1 cellular context compared by ENCODE assay signal in the genomic region with DNA sequence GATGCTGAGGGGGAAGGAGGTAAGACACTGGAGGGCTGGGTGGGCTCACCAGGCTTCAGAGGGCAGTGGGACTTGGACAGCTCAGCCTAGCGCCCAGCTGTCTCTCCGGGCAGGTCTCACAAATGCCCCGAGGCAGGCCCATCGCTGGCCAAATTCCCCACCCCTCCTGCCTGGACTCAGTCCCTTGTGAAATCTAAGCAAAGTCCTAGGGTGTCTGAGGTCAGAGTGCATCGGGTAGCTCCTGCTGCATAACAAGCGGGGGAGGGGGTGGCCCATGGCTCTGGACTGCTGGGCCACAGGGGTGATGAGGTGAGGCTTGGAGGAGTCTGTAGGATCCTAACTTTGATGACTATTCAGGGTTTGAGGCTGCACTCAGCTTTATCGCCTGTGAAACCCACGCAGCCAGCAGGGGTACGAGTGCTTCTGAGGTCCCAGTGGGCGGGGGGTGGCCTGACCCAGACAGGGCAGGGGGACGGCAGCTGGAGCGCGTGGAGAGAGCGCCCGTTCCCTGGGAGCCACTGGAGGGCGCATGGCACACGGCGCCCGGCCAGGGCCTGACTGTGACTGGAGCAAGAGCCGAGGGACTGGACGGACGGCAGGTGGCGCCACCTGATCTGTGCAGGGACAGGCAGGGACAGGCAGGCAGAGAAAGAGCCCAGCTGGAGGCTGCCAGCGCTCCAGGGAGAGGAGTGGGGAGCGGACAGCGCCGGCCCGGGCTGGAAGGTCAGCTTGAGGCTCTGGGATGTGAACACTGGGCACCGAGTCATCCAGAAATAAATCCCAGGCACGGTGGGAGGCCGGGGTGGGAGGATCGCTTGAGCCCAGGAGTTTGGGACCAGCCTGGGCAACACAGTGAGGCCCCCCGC.
TF ChIP-seq lines count a peak whose summit lies in the region.

No MANE protein-coding gene starts in this region.

TF ChIP-seq in K562, 482 proteins besides CTCF, POLR2A, EP300 and RAD21 (continued from another document and continues in another):
- TF ChIP-seq REST (CRISPR knock-in tag; IDR thresholded peaks at IDR 0.05; ENCODE audit: low read depth) = 0 out of 2 replicates have a peak, but pooled peaks have one; percentile 62
- no peak for TF ChIP-seq TFE3 (CRISPR knock-in tag; IDR thresholded peaks at IDR 0.05)
- no peak for TF ChIP-seq HIVEP1 (CRISPR knock-in tag; IDR thresholded peaks at IDR 0.05)
- 0 out of 2 replicates have a peak, but pooled peaks have one; percentile 65 for TF ChIP-seq RBM14 (IDR thresholded peaks at IDR 0.05; ENCODE audit: borderline replicate concordance, insufficient read depth, low read depth, low read length)
- peak; percentile 75 for TF ChIP-seq POLR2AphosphoS2 (IDR thresholded peaks at IDR 0.05; ENCODE audit: low read length)
- peak; percentile 100 for TF ChIP-seq STAG1 (CRISPR knock-in tag; IDR thresholded peaks at IDR 0.05; ENCODE audit: borderline replicate concordance)
- peak in 1 of 2 experiments; percentile 41; a peak in 1 of 4 replicates for TF ChIP-seq ETV6 (IDR thresholded peaks at IDR 0.05; ENCODE audit: borderline replicate concordance in 1 of 2, low read depth in 2 of 2, low read length in 1 of 2)
- no peak for TF ChIP-seq ETV6 (CRISPR knock-in tag; IDR thresholded peaks at IDR 0.05; ENCODE audit: borderline replicate concordance)
- TF ChIP-seq, protein P1, sequence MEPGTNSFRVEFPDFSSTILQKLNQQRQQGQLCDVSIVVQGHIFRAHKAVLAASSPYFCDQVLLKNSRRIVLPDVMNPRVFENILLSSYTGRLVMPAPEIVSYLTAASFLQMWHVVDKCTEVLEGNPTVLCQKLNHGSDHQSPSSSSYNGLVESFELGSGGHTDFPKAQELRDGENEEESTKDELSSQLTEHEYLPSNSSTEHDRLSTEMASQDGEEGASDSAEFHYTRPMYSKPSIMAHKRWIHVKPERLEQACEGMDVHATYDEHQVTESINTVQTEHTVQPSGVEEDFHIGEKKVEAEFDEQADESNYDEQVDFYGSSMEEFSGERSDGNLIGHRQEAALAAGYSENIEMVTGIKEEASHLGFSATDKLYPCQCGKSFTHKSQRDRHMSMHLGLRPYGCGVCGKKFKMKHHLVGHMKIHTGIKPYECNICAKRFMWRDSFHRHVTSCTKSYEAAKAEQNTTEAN (CRISPR knock-in tag; IDR thresholded peaks at IDR 0.05) = 0 out of 2 replicates have a peak, but pooled peaks have one; percentile 34
- TF ChIP-seq CTBP1 (IDR thresholded peaks at IDR 0.05; ENCODE audit: borderline replicate concordance) = peak; percentile 78; the same call in 1 of the 2 replicates
- TF ChIP-seq ZBTB7A (IDR thresholded peaks at IDR 0.05; ENCODE audit: borderline replicate concordance, control insufficient read depth, low read depth, low read length) = peak; percentile 87
- no peak for TF ChIP-seq SETDB1 (IDR thresholded peaks at IDR 0.05; ENCODE audit: low read length)
- peak; percentile 52; the same call in 1 of the 2 replicates for TF ChIP-seq HCFC1 (IDR thresholded peaks at IDR 0.05; ENCODE audit: low read depth, low read length)
- peak; percentile 33; the same call in 1 of the 2 replicates for TF ChIP-seq KAT7 (CRISPR knock-in tag; IDR thresholded peaks at IDR 0.05; ENCODE audit: borderline replicate concordance)
- TF ChIP-seq RB1 (IDR thresholded peaks at IDR 0.05; ENCODE audit: low read depth) = peak; percentile 97
- TF ChIP-seq MTA2 (IDR thresholded peaks at IDR 0.05; ENCODE audit: low read depth) = no peak
- TF ChIP-seq FOS (IDR thresholded peaks at IDR 0.05; ENCODE audit: extremely low read depth, insufficient read length) = no peak
- 0 out of 2 replicates have a peak, but pooled peaks have one; percentile 28 for TF ChIP-seq ZNF431 (CRISPR knock-in tag; IDR thresholded peaks at IDR 0.05)
- peak in 1 of 2 experiments; percentile 54; a peak in 1 of 4 replicates for TF ChIP-seq KDM4B (IDR thresholded peaks at IDR 0.05; ENCODE audit: borderline replicate concordance in 2 of 2, low read depth in 1 of 2)
- no peak for TF ChIP-seq ZNF23 (CRISPR knock-in tag; IDR thresholded peaks at IDR 0.05)
- peak; percentile 71 for TF ChIP-seq CREM (IDR thresholded peaks at IDR 0.05; ENCODE audit: low read depth)
- no peak for TF ChIP-seq NR2F6 (CRISPR knock-in tag; IDR thresholded peaks at IDR 0.05)
- TF ChIP-seq ZFP36 (IDR thresholded peaks at IDR 0.05; ENCODE audit: low read depth, low read length, partially characterized antibody) = peak; percentile 43
- TF ChIP-seq PRDM10 (IDR thresholded peaks at IDR 0.05; ENCODE audit: partially characterized antibody) = peak; percentile 13
- TF ChIP-seq, protein P2, sequence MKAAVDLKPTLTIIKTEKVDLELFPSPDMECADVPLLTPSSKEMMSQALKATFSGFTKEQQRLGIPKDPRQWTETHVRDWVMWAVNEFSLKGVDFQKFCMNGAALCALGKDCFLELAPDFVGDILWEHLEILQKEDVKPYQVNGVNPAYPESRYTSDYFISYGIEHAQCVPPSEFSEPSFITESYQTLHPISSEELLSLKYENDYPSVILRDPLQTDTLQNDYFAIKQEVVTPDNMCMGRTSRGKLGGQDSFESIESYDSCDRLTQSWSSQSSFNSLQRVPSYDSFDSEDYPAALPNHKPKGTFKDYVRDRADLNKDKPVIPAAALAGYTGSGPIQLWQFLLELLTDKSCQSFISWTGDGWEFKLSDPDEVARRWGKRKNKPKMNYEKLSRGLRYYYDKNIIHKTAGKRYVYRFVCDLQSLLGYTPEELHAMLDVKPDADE (conservative IDR thresholded peaks at IDR 0.05; ENCODE audit: control insufficient read depth, low read depth, low read length) = 0 out of 2 replicates have a peak, but pooled peaks have one; percentile 51
- TF ChIP-seq RNF2 (IDR thresholded peaks at IDR 0.05) = no peak
- peak; percentile 68 for TF ChIP-seq RUNX1 (IDR thresholded peaks at IDR 0.05; ENCODE audit: low read depth)
- TF ChIP-seq, protein P3, sequence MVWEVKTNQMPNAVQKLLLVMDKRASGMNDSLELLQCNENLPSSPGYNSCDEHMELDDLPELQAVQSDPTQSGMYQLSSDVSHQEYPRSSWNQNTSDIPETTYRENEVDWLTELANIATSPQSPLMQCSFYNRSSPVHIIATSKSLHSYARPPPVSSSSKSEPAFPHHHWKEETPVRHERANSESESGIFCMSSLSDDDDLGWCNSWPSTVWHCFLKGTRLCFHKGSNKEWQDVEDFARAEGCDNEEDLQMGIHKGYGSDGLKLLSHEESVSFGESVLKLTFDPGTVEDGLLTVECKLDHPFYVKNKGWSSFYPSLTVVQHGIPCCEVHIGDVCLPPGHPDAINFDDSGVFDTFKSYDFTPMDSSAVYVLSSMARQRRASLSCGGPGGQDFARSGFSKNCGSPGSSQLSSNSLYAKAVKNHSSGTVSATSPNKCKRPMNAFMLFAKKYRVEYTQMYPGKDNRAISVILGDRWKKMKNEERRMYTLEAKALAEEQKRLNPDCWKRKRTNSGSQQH (CRISPR knock-in tag; IDR thresholded peaks at IDR 0.05) = no peak
- peak; percentile 57; the same call in 1 of the 2 replicates for TF ChIP-seq MITF (IDR thresholded peaks at IDR 0.05)
- TF ChIP-seq ZNF644 (tag; IDR thresholded peaks at IDR 0.05; ENCODE audit: low read depth) = no peak
- TF ChIP-seq SIX5 (IDR thresholded peaks at IDR 0.05; ENCODE audit: borderline replicate concordance in 1 of 2, insufficient read depth in 1 of 2, low read depth in 1 of 2, low read length in 2 of 2) = no peak
- TF ChIP-seq ZNF561 (CRISPR knock-in tag; conservative IDR thresholded peaks at IDR 0.05) = no peak
- 0 out of 2 replicates have a peak, but pooled peaks have one; percentile 9 for TF ChIP-seq BCOR (IDR thresholded peaks at IDR 0.05)
- TF ChIP-seq ZBTB33 (CRISPR knock-in tag; IDR thresholded peaks at IDR 0.05) = peak; percentile 94
- TF ChIP-seq CBX1 (IDR thresholded peaks at IDR 0.05; ENCODE audit: low read depth) = peak; percentile 74; the same call in 1 of the 2 replicates
- TF ChIP-seq ZNF445 (CRISPR knock-in tag; IDR thresholded peaks at IDR 0.05; ENCODE audit: low read depth) = no peak
- TF ChIP-seq NCOR1 (IDR thresholded peaks at IDR 0.05) = no peak
- no peak for TF ChIP-seq IRF1 (CRISPR knock-in tag; IDR thresholded peaks at IDR 0.05; ENCODE audit: borderline replicate concordance)
- TF ChIP-seq SMARCE1 (IDR thresholded peaks at IDR 0.05) = no peak
